15 cellular contexts compared by ENCODE assay signal in genomic region chr16:51666821-51667220, GRCh38.
A peak's percentile ranks its signal among the peaks of the same experiment; 100 is the strongest.
DNase-seq lines count a peak whose midpoint lies in the region; FAIRE-seq and TF ChIP-seq lines count a peak whose summit lies in the region.
"Had no signal": no experiment of that assay in that cellular context is flagged by ENCODE, and none has a peak within 500 bp of the region (broad histone marks: within the 10 kb centered on the region; RNA-seq: fewer than 3 reads in every experiment).

No MANE protein-coding gene starts in this region.

- no peak overlapping the region for H3K9ac ChIP-seq in astrocyte (ENCODE audit: low read length)

- H3K79me2 ChIP-seq in astrocyte (ENCODE audit: insufficient read depth, low read length), result no peaks in the 10 kb centered on the region

- TF ChIP-seq POLR2A in thyroid gland (IDR thresholded peaks at IDR 0.05), result no peak

- H3K4me1 ChIP-seq in astrocyte (ENCODE audit: insufficient read depth, low read length) (no peaks in the 10 kb centered on the region), mesodermal cell (ENCODE audit: control insufficient read depth, insufficient read depth, low read length, poor library complexity, severe bottlenecking) (peaks cover 18% of the 10 kb centered on the region), thyroid gland (no peaks in the 10 kb centered on the region)

- H3K9me3 ChIP-seq in astrocyte (ENCODE audit: insufficient read depth, low read depth, low read length), result no peaks in the 10 kb centered on the region
- no peaks in the 10 kb centered on the region for H3K9me3 ChIP-seq in mesodermal cell (ENCODE audit: control insufficient read depth, low read length)
- H3K9me3 ChIP-seq in thyroid gland, result no peaks in the 10 kb centered on the region
- H3K9me3 ChIP-seq: MG63 had no signal

- H3K4me3 ChIP-seq in AG10803 (ENCODE audit: low read length) (no peak overlapping the region), astrocyte (ENCODE audit: insufficient read depth, low read depth, low read length) (no peak overlapping the region), mesodermal cell (ENCODE audit: extremely low read depth, insufficient read depth, low read length, poor library complexity, severe bottlenecking) (no peak overlapping the region), thyroid gland (replicated peaks in 1 of 3) (no peak overlapping the region)
- H3K4me3 ChIP-seq: MG63, PC-9 had no signal

- peak overlapping the region; percentile 50 for H3K27ac ChIP-seq in astrocyte (ENCODE audit: low read depth, low read length)
- peak overlapping the region; percentile 42 for H3K27ac ChIP-seq in mesodermal cell (ENCODE audit: low read depth, low read length, severe bottlenecking)
- H3K27ac ChIP-seq in thyroid gland, result no peak overlapping the region
- H3K27ac ChIP-seq: C4-2B, PC-9 had no signal

- H3K4me2 ChIP-seq in astrocyte (ENCODE audit: low read length), result peak overlapping the region; percentile 22
- H3K4me2 ChIP-seq: PC-9 had no signal

- peak overlapping the region; percentile 2 for H2AFZ ChIP-seq in astrocyte (ENCODE audit: low read depth, low read length)
- H2AFZ ChIP-seq: PC-9 had no signal

- 57 to 90% methylated on average over 3 of the region's 6 CpGs for WGBS in mesodermal cell (ENCODE audit: insufficient coverage in 2 of 2), 2 experiments
- WGBS in thyroid gland, 2 donors, result 65 to 80% methylated on average over 6 of the region's 6 CpGs

- no peaks in the 10 kb centered on the region for H3K36me3 ChIP-seq in astrocyte (ENCODE audit: insufficient read depth, low read length)
- H3K36me3 ChIP-seq in mesodermal cell (ENCODE audit: control insufficient read depth, insufficient read depth, low read length), result no peaks in the 10 kb centered on the region
- no peaks in the 10 kb centered on the region for H3K36me3 ChIP-seq in thyroid gland
- H3K36me3 ChIP-seq: MG63 had no signal

- no peaks in the 10 kb centered on the region for H3K27me3 ChIP-seq in astrocyte (ENCODE audit: insufficient read depth, low read length)
- no peaks in the 10 kb centered on the region for H3K27me3 ChIP-seq in thyroid gland
- H3K27me3 ChIP-seq: MG63 had no signal

- intact Hi-C loops in thyroid gland (cut with DNase I), result no loop called here

- peaks cover 11% of the 10 kb centered on the region for H3K27me3 Mint-ChIP-seq in astrocyte (ENCODE audit: low read depth, unreplicated experiment)

- no peaks in the 10 kb centered on the region for H4K20me1 ChIP-seq in astrocyte (ENCODE audit: insufficient read depth, low read length)

- H3K27ac Mint-ChIP-seq in astrocyte (ENCODE audit: unreplicated experiment), result peak overlapping the region; percentile 86

- FAIRE-seq in astrocyte (lab: Jason Lieb, UNC), result no peak

- no peaks in the 10 kb centered on the region for H3K36me3 Mint-ChIP-seq in astrocyte (ENCODE audit: low read depth, unreplicated experiment)

- DNase-seq in AG10803 (ENCODE audit: low read depth) (peak; percentile 54), EH (ENCODE audit: low read depth) (peak; percentile 32), astrocyte (ENCODE audit: low read depth) (peak; percentile 82), NCI-H146 (lab: John Stamatoyannopoulos, UW) (no peak), AG08396 (ENCODE audit: low spot score) (no peak), thyroid gland (no peak)
- DNase-seq: EL, HCEC 1CT, MG63, NCI-H1092, NCI-H187, NCI-H526 treated with DMSO at 0.1 percent for 48 hours, PC-9 had no signal

- H3K4me3 Mint-ChIP-seq in astrocyte (ENCODE audit: unreplicated experiment), result no peak overlapping the region

- peaks cover 14% of the 10 kb centered on the region for H3K4me1 Mint-ChIP-seq in astrocyte (ENCODE audit: low read depth, unreplicated experiment)

- TF ChIP-seq CTCF in AG10803 (conservative IDR thresholded peaks at IDR 0.05; ENCODE audit: low read length) (no peak), astrocyte (IDR thresholded peaks at IDR 0.05; ENCODE audit: insufficient read depth, low read depth, low read length) (no peak), thyroid gland (IDR thresholded peaks at IDR 0.05) (no peak)

- no peaks in the 10 kb centered on the region for H3K9me3 Mint-ChIP-seq in astrocyte (ENCODE audit: unreplicated experiment)

Comparison
In these comparisons a context has a peak if more than half of its experiments do, and no peak if none do; other contexts are left out.
1. DNase-seq: peak in AG10803 (single experiment), EH (single experiment) and astrocyte (single experiment); none in NCI-H146 (single experiment), AG08396 (single experiment) and thyroid gland (0 of 2).
2. H3K27ac ChIP-seq: peak in astrocyte (single experiment) and mesodermal cell (single experiment); none in thyroid gland (0 of 3).